1 cellular context compared by ENCODE assay signal in the genomic region with DNA sequence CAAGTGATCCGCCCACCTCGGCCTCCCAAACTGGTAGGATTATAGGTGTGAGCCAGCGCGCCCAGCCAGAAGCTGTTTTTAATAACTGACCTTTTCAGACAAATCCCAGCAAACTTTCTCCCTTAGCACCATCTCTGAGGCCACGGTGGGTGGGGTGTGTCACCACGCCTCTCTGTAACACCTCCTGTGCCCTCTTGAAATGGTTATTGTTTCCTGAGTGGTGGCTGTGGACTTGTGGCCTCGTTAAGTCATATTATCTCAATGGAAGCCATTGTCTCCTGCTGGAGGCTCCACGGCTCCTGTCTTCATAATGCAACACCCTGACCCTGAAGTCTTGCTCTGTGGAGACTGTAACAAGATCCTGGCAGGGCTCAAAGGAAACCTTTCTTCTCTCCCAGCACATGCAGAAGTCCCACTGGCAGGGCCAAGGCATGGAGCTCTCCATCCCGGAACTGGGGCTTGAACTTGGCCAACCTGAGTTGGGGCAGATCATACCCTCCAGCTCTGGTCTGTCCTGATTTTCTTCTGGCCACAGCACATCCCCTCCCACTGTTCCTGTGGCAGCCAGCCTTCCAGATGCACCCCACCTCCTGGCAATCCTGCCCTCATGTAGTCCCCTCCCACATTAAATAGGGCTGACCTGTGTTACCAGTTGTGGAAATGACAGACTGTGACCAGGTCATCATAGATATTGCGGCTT.
A peak's percentile ranks its signal among the peaks of the same experiment; 100 is the strongest.
TF ChIP-seq lines count a peak whose summit lies in the region.

No MANE protein-coding gene starts in this region.

TF ChIP-seq in HepG2, 621 proteins besides CTCF, POLR2A, EP300 and RAD21 (continued from another document and continues in another):
- TF ChIP-seq, protein P1, sequence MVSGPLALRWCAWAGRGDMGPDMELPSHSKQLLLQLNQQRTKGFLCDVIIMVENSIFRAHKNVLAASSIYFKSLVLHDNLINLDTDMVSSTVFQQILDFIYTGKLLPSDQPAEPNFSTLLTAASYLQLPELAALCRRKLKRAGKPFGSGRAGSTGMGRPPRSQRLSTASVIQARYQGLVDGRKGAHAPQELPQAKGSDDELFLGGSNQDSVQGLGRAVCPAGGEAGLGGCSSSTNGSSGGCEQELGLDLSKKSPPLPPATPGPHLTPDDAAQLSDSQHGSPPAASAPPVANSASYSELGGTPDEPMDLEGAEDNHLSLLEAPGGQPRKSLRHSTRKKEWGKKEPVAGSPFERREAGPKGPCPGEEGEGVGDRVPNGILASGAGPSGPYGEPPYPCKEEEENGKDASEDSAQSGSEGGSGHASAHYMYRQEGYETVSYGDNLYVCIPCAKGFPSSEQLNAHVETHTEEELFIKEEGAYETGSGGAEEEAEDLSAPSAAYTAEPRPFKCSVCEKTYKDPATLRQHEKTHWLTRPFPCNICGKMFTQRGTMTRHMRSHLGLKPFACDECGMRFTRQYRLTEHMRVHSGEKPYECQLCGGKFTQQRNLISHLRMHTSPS (CRISPR knock-in tag; IDR thresholded peaks at IDR 0.05; ENCODE audit: low read depth) = 0 out of 2 replicates have a peak, but pooled peaks have one; percentile 12
- TF ChIP-seq ZNF337 (CRISPR knock-in tag; IDR thresholded peaks at IDR 0.05; ENCODE audit: borderline replicate concordance, low read depth) (no peak), CHCHD3 (CRISPR knock-in tag; IDR thresholded peaks at IDR 0.05) (no peak), EZH2 (conservative IDR thresholded peaks at IDR 0.05; ENCODE audit: low read depth, low read length) (no peak), HNRNPH1 (optimal IDR thresholded peaks at IDR 0.05; ENCODE audit: low read depth, low read length) (no peak), TBX3 (IDR thresholded peaks at IDR 0.05; ENCODE audit: borderline replicate concordance) (no peak), NR2F1 (CRISPR knock-in tag; IDR thresholded peaks at IDR 0.05) (peak in 1 of 2 experiments; percentile 57; a peak in 1 of 4 replicates), SRF (IDR thresholded peaks at IDR 0.05; ENCODE audit: low read depth, low read length) (0 out of 2 replicates have a peak, but pooled peaks have one; percentile 13), PRMT3 (CRISPR knock-in tag; IDR thresholded peaks at IDR 0.05; ENCODE audit: borderline replicate concordance, low read depth) (no peak), ZNF720 (CRISPR knock-in tag; IDR thresholded peaks at IDR 0.05) (no peak), TMF1 (CRISPR knock-in tag; IDR thresholded peaks at IDR 0.05; ENCODE audit: low read depth) (no peak), KLF12 (CRISPR knock-in tag; IDR thresholded peaks at IDR 0.05; ENCODE audit: borderline replicate concordance) (no peak), MED13 (CRISPR knock-in tag; IDR thresholded peaks at IDR 0.05) (peak; percentile 75; the same call in 1 of the 2 replicates), HOXD1 (CRISPR knock-in tag; IDR thresholded peaks at IDR 0.05) (no peak), NR2F6 (IDR thresholded peaks at IDR 0.05) (peak; percentile 84), NR2F6 (CRISPR knock-in tag; IDR thresholded peaks at IDR 0.05) (peak; percentile 83), TCF12 (IDR thresholded peaks at IDR 0.05) (no peak), TCF12 (CRISPR knock-in tag; IDR thresholded peaks at IDR 0.05) (no peak)
- TF ChIP-seq, protein P2, sequence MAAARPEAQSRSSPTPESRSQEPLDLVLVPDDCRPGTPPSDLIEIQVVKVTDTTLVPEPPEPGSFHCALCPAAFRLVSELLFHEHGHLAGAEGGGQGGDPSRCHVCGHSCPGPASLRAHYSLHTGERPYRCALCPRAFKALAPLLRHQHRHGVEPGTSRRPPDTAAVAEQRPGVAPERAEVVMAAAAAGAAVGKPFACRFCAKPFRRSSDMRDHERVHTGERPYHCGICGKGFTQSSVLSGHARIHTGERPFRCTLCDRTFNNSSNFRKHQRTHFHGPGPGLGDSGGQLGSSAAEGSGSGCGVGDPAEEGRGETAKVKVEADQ (CRISPR knock-in tag; IDR thresholded peaks at IDR 0.05; ENCODE audit: borderline replicate concordance) = no peak
- TF ChIP-seq, protein P3, sequence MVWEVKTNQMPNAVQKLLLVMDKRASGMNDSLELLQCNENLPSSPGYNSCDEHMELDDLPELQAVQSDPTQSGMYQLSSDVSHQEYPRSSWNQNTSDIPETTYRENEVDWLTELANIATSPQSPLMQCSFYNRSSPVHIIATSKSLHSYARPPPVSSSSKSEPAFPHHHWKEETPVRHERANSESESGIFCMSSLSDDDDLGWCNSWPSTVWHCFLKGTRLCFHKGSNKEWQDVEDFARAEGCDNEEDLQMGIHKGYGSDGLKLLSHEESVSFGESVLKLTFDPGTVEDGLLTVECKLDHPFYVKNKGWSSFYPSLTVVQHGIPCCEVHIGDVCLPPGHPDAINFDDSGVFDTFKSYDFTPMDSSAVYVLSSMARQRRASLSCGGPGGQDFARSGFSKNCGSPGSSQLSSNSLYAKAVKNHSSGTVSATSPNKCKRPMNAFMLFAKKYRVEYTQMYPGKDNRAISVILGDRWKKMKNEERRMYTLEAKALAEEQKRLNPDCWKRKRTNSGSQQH (CRISPR knock-in tag; IDR thresholded peaks at IDR 0.05; ENCODE audit: low read depth) = no peak
- TF ChIP-seq, protein P4, sequence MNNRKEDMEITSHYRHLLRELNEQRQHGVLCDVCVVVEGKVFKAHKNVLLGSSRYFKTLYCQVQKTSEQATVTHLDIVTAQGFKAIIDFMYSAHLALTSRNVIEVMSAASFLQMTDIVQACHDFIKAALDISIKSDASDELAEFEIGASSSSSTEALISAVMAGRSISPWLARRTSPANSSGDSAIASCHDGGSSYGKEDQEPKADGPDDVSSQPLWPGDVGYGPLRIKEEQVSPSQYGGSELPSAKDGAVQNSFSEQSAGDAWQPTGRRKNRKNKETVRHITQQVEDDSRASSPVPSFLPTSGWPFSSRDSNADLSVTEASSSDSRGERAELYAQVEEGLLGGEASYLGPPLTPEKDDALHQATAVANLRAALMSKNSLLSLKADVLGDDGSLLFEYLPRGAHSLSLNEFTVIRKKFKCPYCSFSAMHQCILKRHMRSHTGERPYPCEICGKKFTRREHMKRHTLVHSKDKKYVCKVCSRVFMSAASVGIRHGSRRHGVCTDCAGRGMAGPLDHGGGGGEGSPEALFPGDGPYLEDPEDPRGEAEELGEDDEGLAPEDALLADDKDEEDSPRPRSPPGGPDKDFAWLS (CRISPR knock-in tag; IDR thresholded peaks at IDR 0.05; ENCODE audit: borderline replicate concordance) = no peak
- TF ChIP-seq, protein P5, sequence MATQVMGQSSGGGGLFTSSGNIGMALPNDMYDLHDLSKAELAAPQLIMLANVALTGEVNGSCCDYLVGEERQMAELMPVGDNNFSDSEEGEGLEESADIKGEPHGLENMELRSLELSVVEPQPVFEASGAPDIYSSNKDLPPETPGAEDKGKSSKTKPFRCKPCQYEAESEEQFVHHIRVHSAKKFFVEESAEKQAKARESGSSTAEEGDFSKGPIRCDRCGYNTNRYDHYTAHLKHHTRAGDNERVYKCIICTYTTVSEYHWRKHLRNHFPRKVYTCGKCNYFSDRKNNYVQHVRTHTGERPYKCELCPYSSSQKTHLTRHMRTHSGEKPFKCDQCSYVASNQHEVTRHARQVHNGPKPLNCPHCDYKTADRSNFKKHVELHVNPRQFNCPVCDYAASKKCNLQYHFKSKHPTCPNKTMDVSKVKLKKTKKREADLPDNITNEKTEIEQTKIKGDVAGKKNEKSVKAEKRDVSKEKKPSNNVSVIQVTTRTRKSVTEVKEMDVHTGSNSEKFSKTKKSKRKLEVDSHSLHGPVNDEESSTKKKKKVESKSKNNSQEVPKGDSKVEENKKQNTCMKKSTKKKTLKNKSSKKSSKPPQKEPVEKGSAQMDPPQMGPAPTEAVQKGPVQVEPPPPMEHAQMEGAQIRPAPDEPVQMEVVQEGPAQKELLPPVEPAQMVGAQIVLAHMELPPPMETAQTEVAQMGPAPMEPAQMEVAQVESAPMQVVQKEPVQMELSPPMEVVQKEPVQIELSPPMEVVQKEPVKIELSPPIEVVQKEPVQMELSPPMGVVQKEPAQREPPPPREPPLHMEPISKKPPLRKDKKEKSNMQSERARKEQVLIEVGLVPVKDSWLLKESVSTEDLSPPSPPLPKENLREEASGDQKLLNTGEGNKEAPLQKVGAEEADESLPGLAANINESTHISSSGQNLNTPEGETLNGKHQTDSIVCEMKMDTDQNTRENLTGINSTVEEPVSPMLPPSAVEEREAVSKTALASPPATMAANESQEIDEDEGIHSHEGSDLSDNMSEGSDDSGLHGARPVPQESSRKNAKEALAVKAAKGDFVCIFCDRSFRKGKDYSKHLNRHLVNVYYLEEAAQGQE (IDR thresholded peaks at IDR 0.05; ENCODE audit: borderline replicate concordance in 1 of 2, low read depth in 1 of 2, low read length in 2 of 2) = no peak; a peak in 1 of 4 replicates
- TF ChIP-seq, protein P6, sequence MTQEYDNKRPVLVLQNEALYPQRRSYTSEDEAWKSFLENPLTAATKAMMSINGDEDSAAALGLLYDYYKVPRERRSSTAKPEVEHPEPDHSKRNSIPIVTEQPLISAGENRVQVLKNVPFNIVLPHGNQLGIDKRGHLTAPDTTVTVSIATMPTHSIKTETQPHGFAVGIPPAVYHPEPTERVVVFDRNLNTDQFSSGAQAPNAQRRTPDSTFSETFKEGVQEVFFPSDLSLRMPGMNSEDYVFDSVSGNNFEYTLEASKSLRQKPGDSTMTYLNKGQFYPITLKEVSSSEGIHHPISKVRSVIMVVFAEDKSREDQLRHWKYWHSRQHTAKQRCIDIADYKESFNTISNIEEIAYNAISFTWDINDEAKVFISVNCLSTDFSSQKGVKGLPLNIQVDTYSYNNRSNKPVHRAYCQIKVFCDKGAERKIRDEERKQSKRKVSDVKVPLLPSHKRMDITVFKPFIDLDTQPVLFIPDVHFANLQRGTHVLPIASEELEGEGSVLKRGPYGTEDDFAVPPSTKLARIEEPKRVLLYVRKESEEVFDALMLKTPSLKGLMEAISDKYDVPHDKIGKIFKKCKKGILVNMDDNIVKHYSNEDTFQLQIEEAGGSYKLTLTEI (CRISPR knock-in tag; conservative IDR thresholded peaks at IDR 0.05) = no peak
- TF ChIP-seq, protein P7, sequence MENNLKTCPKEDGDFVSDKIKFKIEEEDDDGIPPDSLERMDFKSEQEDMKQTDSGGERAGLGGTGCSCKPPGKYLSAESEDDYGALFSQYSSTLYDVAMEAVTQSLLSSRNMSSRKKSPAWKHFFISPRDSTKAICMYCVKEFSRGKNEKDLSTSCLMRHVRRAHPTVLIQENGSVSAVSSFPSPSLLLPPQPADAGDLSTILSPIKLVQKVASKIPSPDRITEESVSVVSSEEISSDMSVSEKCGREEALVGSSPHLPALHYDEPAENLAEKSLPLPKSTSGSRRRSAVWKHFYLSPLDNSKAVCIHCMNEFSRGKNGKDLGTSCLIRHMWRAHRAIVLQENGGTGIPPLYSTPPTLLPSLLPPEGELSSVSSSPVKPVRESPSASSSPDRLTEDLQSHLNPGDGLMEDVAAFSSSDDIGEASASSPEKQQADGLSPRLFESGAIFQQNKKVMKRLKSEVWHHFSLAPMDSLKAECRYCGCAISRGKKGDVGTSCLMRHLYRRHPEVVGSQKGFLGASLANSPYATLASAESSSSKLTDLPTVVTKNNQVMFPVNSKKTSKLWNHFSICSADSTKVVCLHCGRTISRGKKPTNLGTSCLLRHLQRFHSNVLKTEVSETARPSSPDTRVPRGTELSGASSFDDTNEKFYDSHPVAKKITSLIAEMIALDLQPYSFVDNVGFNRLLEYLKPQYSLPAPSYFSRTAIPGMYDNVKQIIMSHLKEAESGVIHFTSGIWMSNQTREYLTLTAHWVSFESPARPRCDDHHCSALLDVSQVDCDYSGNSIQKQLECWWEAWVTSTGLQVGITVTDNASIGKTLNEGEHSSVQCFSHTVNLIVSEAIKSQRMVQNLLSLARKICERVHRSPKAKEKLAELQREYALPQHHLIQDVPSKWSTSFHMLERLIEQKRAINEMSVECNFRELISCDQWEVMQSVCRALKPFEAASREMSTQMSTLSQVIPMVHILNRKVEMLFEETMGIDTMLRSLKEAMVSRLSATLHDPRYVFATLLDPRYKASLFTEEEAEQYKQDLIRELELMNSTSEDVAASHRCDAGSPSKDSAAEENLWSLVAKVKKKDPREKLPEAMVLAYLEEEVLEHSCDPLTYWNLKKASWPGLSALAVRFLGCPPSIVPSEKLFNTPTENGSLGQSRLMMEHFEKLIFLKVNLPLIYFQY (CRISPR knock-in tag; IDR thresholded peaks at IDR 0.05; ENCODE audit: borderline replicate concordance) = no peak
- TF ChIP-seq, protein P8, sequence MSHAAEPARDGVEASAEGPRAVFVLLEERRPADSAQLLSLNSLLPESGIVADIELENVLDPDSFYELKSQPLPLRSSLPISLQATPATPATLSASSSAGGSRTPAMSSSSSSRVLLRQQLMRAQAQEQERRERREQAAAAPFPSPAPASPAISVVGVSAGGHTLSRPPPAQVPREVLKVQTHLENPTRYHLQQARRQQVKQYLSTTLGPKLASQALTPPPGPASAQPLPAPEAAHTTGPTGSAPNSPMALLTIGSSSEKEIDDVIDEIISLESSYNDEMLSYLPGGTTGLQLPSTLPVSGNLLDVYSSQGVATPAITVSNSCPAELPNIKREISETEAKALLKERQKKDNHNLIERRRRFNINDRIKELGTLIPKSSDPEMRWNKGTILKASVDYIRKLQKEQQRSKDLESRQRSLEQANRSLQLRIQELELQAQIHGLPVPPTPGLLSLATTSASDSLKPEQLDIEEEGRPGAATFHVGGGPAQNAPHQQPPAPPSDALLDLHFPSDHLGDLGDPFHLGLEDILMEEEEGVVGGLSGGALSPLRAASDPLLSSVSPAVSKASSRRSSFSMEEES (CRISPR knock-in tag; IDR thresholded peaks at IDR 0.05) = no peak
- TF ChIP-seq, protein P9, sequence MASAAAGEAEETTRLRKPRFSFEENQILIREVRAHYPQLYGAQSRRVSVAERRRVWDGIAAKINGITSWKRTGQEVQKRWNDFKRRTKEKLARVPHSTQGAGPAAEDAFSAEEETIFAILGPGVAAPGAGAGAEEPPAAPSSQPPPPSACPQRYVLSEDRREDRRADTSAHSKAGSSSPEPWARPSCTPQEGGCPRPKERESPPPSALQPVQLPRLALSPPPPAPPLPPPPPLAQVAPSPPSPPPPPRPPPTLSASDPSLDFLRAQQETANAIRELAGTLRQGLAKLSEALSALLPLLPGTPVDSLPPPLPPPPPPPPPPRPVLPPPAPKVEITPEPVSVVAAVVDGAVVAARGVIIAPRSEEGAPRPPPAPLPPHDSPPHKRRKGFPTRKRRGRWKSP (CRISPR knock-in tag; IDR thresholded peaks at IDR 0.05) = no peak
- TF ChIP-seq, protein P10, sequence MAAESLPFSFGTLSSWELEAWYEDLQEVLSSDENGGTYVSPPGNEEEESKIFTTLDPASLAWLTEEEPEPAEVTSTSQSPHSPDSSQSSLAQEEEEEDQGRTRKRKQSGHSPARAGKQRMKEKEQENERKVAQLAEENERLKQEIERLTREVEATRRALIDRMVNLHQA (CRISPR knock-in tag; IDR thresholded peaks at IDR 0.05) = no peak
- TF ChIP-seq, protein P11, sequence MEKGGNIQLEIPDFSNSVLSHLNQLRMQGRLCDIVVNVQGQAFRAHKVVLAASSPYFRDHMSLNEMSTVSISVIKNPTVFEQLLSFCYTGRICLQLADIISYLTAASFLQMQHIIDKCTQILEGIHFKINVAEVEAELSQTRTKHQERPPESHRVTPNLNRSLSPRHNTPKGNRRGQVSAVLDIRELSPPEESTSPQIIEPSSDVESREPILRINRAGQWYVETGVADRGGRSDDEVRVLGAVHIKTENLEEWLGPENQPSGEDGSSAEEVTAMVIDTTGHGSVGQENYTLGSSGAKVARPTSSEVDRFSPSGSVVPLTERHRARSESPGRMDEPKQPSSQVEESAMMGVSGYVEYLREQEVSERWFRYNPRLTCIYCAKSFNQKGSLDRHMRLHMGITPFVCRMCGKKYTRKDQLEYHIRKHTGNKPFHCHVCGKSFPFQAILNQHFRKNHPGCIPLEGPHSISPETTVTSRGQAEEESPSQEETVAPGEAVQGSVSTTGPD (CRISPR knock-in tag; IDR thresholded peaks at IDR 0.05) = peak; percentile 54; the same call in 1 of the 2 replicates
